In genomic region chr16:3348547-3349167, GRCh38 we compare ENCODE assay signal across 25 cellular contexts. TPM values are rescaled to one million over a fixed set of nuclear protein-coding genes. Genes with fewer than 3 reads are reported as not detected.
DNase-seq lines count a peak whose midpoint lies in the region; ATAC-seq, FAIRE-seq and TF ChIP-seq lines count a peak whose summit lies in the region.
"Had no signal": no experiment of that assay in that cellular context is flagged by ENCODE, and none has a peak within 500 bp of the region (broad histone marks: within the 10 kb centered on the region; RNA-seq: fewer than 3 reads in every experiment).

No MANE protein-coding gene starts in this region.

- intact Hi-C loops in GM12878 (cut with micrococcal nuclease; ENCODE audit: unreplicated experiment), result no loop called here
- intact Hi-C loops in breast epithelium (cut with DNase I; ENCODE audit: low total_unique reads), result no loop called here

- no peak for TF ChIP-seq EP300 in GM12878 (IDR thresholded peaks at IDR 0.05; ENCODE audit: borderline replicate concordance in 1 of 2, control insufficient read depth in 1 of 2, low read depth in 2 of 2, low read length in 2 of 2)

- TF ChIP-seq POLR2A in GM12878 (IDR thresholded peaks at IDR 0.05; ENCODE audit: low read depth, low read length), result no peak
- no peak for TF ChIP-seq POLR2A in breast epithelium (IDR thresholded peaks at IDR 0.05)

- TF ChIP-seq RAD21 in GM12878 (IDR thresholded peaks at IDR 0.05; ENCODE audit: insufficient read depth, low read depth, low read length), result no peak

- SMC1A ChIA-PET in GM12878 (lab: Charles Lee; ENCODE audit: uncharacterized antibody, unreplicated experiment), result no interaction called here

- in situ Hi-C loops in GM12878 (cut with MboI), result no loop called here

- DNase-seq in GM10248 (ENCODE audit: extremely low spot score) (peak; percentile 18), NCI-H2107 (lab: John Stamatoyannopoulos, UW) (peak; percentile 38), GM12878 (ENCODE audit: low read depth, low spot score) (peak; percentile 24), DMS79 treated with DMSO at 0.1 percent for 48 hours (lab: John Stamatoyannopoulos, UW) (no peak), breast epithelium (ENCODE audit: low spot score in 2 of 2) (no peak)
- DNase-seq: activated CD8-positive, alpha-beta memory T cell treated with anti-CD3 and anti-CD28 coated beads for 24 hours; activated naive CD4-positive, alpha-beta T cell treated with anti-CD3 and anti-CD28 coated beads, Interleukin-2, amount 10 ng/mL, durations not matched to agents 7 days and 5 days; activated T-cell treated with anti-CD3 and anti-CD28 coated beads, Interleukin-2, amount 50 U/mL, for 4 hours; CD8-positive, alpha-beta T cell; effector memory CD4-positive, alpha-beta T cell; gastrocnemius medialis; H9; Kasumi-1; NCI-H1092; posterior cingulate gyrus; stimulated activated naive CD4-positive, alpha-beta T cell treated with Interleukin-2 at 50 U/mL for 16 hours; tibial artery had no signal

- POLR2A ChIA-PET in GM10248 (lab: Yijun Ruan, JAX) (no interaction called here), GM12878 (lab: Charles Lee) (no interaction called here)

- whole genome bisulfite sequencing in GM12878 (ENCODE audit: insufficient coverage, insufficient replicate concordance, low lambda C conversion rate, missing lambda C conversion rate), result 6% methylated on average over 4 of the region's 4 CpGs

- no peak for FAIRE-seq in GM12878 (lab: Jason Lieb, UNC)

- RAD21 ChIA-PET in GM12878 (lab: Charles Lee; ENCODE audit: unreplicated experiment), result no interaction called here

- CTCF ChIA-PET in GM10248 (lab: Yijun Ruan, JAX), result no interaction called here
- CTCF ChIA-PET in GM12878 (lab: Yijun Ruan, JAX), result no interaction called here

- H3K79me2 ChIP-seq in GM12878 (ENCODE audit: control insufficient read depth, insufficient read depth, low read length), result no peaks in the 10 kb centered on the region

- no peak overlapping the region for H3K27ac ChIP-seq in BLaER1
- H3K27ac ChIP-seq in GM12878 (ENCODE audit: control insufficient read depth, insufficient read depth), result no peak overlapping the region
- no peak overlapping the region for H3K27ac ChIP-seq in breast epithelium
- H3K27ac ChIP-seq: esophagus muscularis mucosa, gastrocnemius medialis, skin epidermis, tibial artery had no signal

- BruUV-seq in GM12878 (replicated peaks; lab: Mats Ljungman, UMichigan), result no TSS peak

- no peaks in the 10 kb centered on the region for H4K20me1 ChIP-seq in BLaER1
- no peaks in the 10 kb centered on the region for H4K20me1 ChIP-seq in GM12878 (ENCODE audit: control insufficient read depth, insufficient read depth)

- peak overlapping the region; percentile 19; the same call in 1 of the 2 replicates for H3K4me2 ChIP-seq in BLaER1
- no peak overlapping the region for H3K4me2 ChIP-seq in GM12878 (ENCODE audit: control insufficient read depth, insufficient read depth)

- no peaks in the 10 kb centered on the region for H3K27me3 ChIP-seq in BLaER1
- H3K27me3 ChIP-seq in GM12878 (replicated peaks in 1 of 2; ENCODE audit: control insufficient read depth in 2 of 2, insufficient read depth in 2 of 2, low read length in 1 of 2), result no peaks in the 10 kb centered on the region
- H3K27me3 ChIP-seq in breast epithelium, result no peaks in the 10 kb centered on the region
- H3K27me3 ChIP-seq: esophagus muscularis mucosa, gastrocnemius medialis, tibial artery had no signal

- H3K4me3 ChIP-seq in BLaER1 (no peak overlapping the region), GM12878 (no peak overlapping the region), breast epithelium (no peak overlapping the region)
- H3K4me3 ChIP-seq: esophagus muscularis mucosa, gastrocnemius medialis, skin epidermis, tibial artery had no signal

- H2AFZ ChIP-seq in GM12878 (ENCODE audit: control insufficient read depth, low read depth, low read length), result no peak overlapping the region; the same call in 1 of the 2 replicates

- H3K9ac ChIP-seq in BLaER1 (0 out of 2 replicates have a peak overlapping the region, but pooled peaks have one; percentile 20), GM12878 (ENCODE audit: control insufficient read depth, insufficient read depth, low read length) (no peak overlapping the region)

- TF ChIP-seq CTCF in GM10248 (IDR thresholded peaks at IDR 0.05; ENCODE audit: control extremely low read depth, extremely low read depth, low read depth, missing control alignments), result no peak
- no peak for TF ChIP-seq CTCF in GM12878 (IDR thresholded peaks at IDR 0.05 in 2 of 3, conservative IDR thresholded peaks at IDR 0.05 in 1 of 3; ENCODE audit: control insufficient read depth in 2 of 3, extremely low read depth in 1 of 3, insufficient read depth in 1 of 3, low read depth in 3 of 3, low read length in 3 of 3)
- no peak for TF ChIP-seq CTCF in breast epithelium (IDR thresholded peaks at IDR 0.05)

- H3K9me3 ChIP-seq in BLaER1 (peaks cover 38% of the 10 kb centered on the region), GM12878 (replicated peaks; ENCODE audit: control insufficient read depth, insufficient read depth, low read length) (no peaks in the 10 kb centered on the region), breast epithelium (peaks cover 0 to 7% of the 10 kb centered on the region in 2 donors)
- H3K9me3 ChIP-seq: esophagus muscularis mucosa, gastrocnemius medialis, tibial artery had no signal

- ATAC-seq in GM12878 (peak; percentile 77), GM19324 (IDR thresholded peaks at IDR 0.05; ENCODE audit: low FRiP score, unreplicated experiment) (no peak), GM21381 (IDR thresholded peaks at IDR 0.05; ENCODE audit: unreplicated experiment) (no peak)
- ATAC-seq: activated T-cell treated with anti-CD3 and anti-CD28 coated beads, Interleukin-2, amount 50 U/mL, for 4 hours; CD8-positive, alpha-beta T cell; gastrocnemius medialis had no signal

- H3K36me3 ChIP-seq in BLaER1 (no peaks in the 10 kb centered on the region), GM12878 (ENCODE audit: control insufficient read depth in 2 of 2, insufficient read depth in 2 of 2, low read length in 1 of 2) (no peaks in the 10 kb centered on the region), breast epithelium (no peaks in the 10 kb centered on the region)
- H3K36me3 ChIP-seq: esophagus muscularis mucosa, gastrocnemius medialis, tibial artery had no signal

- H3K4me1 ChIP-seq in BLaER1, result peaks cover 12% of the 10 kb centered on the region
- H3K4me1 ChIP-seq in GM12878 (ENCODE audit: control insufficient read depth, insufficient read depth, low read length), result 0 out of 2 replicates have a peak, but pooled peaks cover 3% of the 10 kb centered on the region
- no peaks in the 10 kb centered on the region for H3K4me1 ChIP-seq in breast epithelium
- H3K4me1 ChIP-seq: esophagus muscularis mucosa, gastrocnemius medialis, tibial artery had no signal

RNA-seq across cellular contexts. Expression of gene OR2C1, which starts 7.0 kb away (rescaled TPM):
- 0.37 and 0.56 TPM in 2 replicates for total RNA-seq in GM12878 (2013; cell fraction: nucleolus; rRNA removed)
- not detected in 2 replicates for total RNA-seq in GM12878 (2014; rRNA removed)
- total RNA-seq in GM12878 (2014; rRNA removed; fragmentation: Illumina TruSeq; extraction: Trizol), result not detected in 2 replicates
- 0.21 TPM in 1 of 2 replicates, not detected in the other for total RNA-seq in GM12878 (2021)
- not detected for polyA plus RNA-seq in GM12878 (2011; ENCODE audit: low read depth)
- 0.05 and 0.16 TPM in 2 replicates for polyA plus RNA-seq in GM12878 (2011; rRNA removed)
- 0.16 and 0.22 TPM in 2 replicates for polyA plus RNA-seq in GM12878 (2011; cell fraction: cytosol; rRNA removed)
- polyA plus RNA-seq in GM12878 (2011; cell fraction: nucleus; rRNA removed), result 0.07 and 0.12 TPM in 2 replicates
- 0.07 and 0.11 TPM in 2 replicates for polyA plus RNA-seq in GM12878 (2012)
- 0.06 TPM in 1 of 2 replicates, not detected in the other for polyA plus RNA-seq in GM12878 (2014; fragmentation: Illumina TruSeq; extraction: Trizol)
- polyA plus RNA-seq in GM12878 (2014; fragmentation: Nextera tagmentation; extraction: Ambion mirVana), result under 1 TPM in 1 of 2 experiments, not detected in 1; 0.21 TPM
- not detected in 2 replicates for polyA plus RNA-seq in GM12878 (2014; rRNA removed)
- under 1 TPM in 1 of 2 experiments, not detected in 1; 0.14 TPM for polyA plus RNA-seq in GM12878 (2016; fragmentation: Nextera tagmentation; extraction: Ambion mirVana)
- polyA minus RNA-seq in GM12878 (2011; rRNA and poly(A)+ RNA removed), result 0.15 and 0.73 TPM in 2 replicates
- polyA minus RNA-seq in GM12878 (2011; cell fraction: cytosol; rRNA and poly(A)+ RNA removed), result not detected in 2 replicates
- polyA minus RNA-seq in GM12878 (2011; cell fraction: nucleus; rRNA and poly(A)+ RNA removed), result 0.29 TPM in 1 of 2 replicates, not detected in the other
- under 1 TPM in 1 of 3 donors, not detected in 2; 0.29 TPM for total RNA-seq in breast epithelium
- total RNA-seq: activated T-cell treated with anti-CD3 and anti-CD28 coated beads, Interleukin-2, amount 50 U/mL, for 4 hours; CD8-positive, alpha-beta T cell; esophagus muscularis mucosa; gastrocnemius medialis; H9; SK-MEL-5; T-helper 2 cell treated with Interferon-gamma antibody and Interleukin-4, amounts not matched to agents 100 ng/mL and 5 ng/mL, for 36 hours had no signal
- polyA plus RNA-seq: neural cell had no signal

RNA-seq across cellular contexts. Expression of gene ZNF75A, which starts 43.4 kb away (rescaled TPM):
- total RNA-seq in GM12878 (2013; cell fraction: nucleolus; rRNA removed), result 73.5 and 82.1 TPM in 2 replicates
- total RNA-seq in GM12878 (2014; rRNA removed) (14.0 and 17.7 TPM in 2 replicates), GM12878 (2014; rRNA removed; fragmentation: Illumina TruSeq; extraction: Trizol) (21.2 and 21.7 TPM in 2 replicates), GM12878 (2021) (13.7 and 15.7 TPM in 2 replicates), breast epithelium (10 to 100 TPM; 19.4 to 58.2 (median 37.0) TPM)
- polyA plus RNA-seq in GM12878 (2011; ENCODE audit: low read depth), result 11.5 TPM
- polyA plus RNA-seq in GM12878 (2011; rRNA removed) (14.3 and 19.3 TPM in 2 replicates), GM12878 (2014; fragmentation: Illumina TruSeq; extraction: Trizol) (20.1 and 27.9 TPM in 2 replicates), GM12878 (2014; fragmentation: Nextera tagmentation; extraction: Ambion mirVana) (1 to 10 TPM; 7.4 to 8.7 TPM), GM12878 (2014; rRNA removed) (15.8 and 19.1 TPM in 2 replicates), GM12878 (2016; fragmentation: Nextera tagmentation; extraction: Ambion mirVana) (10 to 100 TPM; 16.5 to 18.7 TPM)
- 5.9 and 6.9 TPM in 2 replicates for polyA plus RNA-seq in GM12878 (2011; cell fraction: cytosol; rRNA removed)
- polyA plus RNA-seq in GM12878 (2011; cell fraction: nucleus; rRNA removed), result 11.8 and 15.3 TPM in 2 replicates
- 11.4 and 17.2 TPM in 2 replicates for polyA plus RNA-seq in GM12878 (2012)
- polyA minus RNA-seq in GM12878 (2011; rRNA and poly(A)+ RNA removed), result 11.3 and 11.6 TPM in 2 replicates
- 4.2 and 5.3 TPM in 2 replicates for polyA minus RNA-seq in GM12878 (2011; cell fraction: cytosol; rRNA and poly(A)+ RNA removed)
- 9.1 and 15.1 TPM in 2 replicates for polyA minus RNA-seq in GM12878 (2011; cell fraction: nucleus; rRNA and poly(A)+ RNA removed)

RNA-seq across cellular contexts. Expression of gene TIGD7, which starts 43.4 kb away (rescaled TPM):
- 18.7 and 19.3 TPM in 2 replicates for total RNA-seq in GM12878 (2013; cell fraction: nucleolus; rRNA removed)
- 2.5 and 2.8 TPM in 2 replicates for total RNA-seq in GM12878 (2014; rRNA removed)
- total RNA-seq in GM12878 (2014; rRNA removed; fragmentation: Illumina TruSeq; extraction: Trizol), result 2.5 and 3.1 TPM in 2 replicates
- total RNA-seq in GM12878 (2021), result 1.9 and 2.0 TPM in 2 replicates
- polyA plus RNA-seq in GM12878 (2011; ENCODE audit: low read depth), result 0.93 TPM
- 3.8 and 5.3 TPM in 2 replicates for polyA plus RNA-seq in GM12878 (2011; rRNA removed)
- polyA plus RNA-seq in GM12878 (2011; cell fraction: cytosol; rRNA removed), result 1.3 and 1.8 TPM in 2 replicates
- 4.5 and 5.3 TPM in 2 replicates for polyA plus RNA-seq in GM12878 (2011; cell fraction: nucleus; rRNA removed)
- polyA plus RNA-seq in GM12878 (2012), result 1.4 and 2.6 TPM in 2 replicates
- 3.6 and 4.3 TPM in 2 replicates for polyA plus RNA-seq in GM12878 (2014; fragmentation: Illumina TruSeq; extraction: Trizol)
- polyA plus RNA-seq in GM12878 (2014; fragmentation: Nextera tagmentation; extraction: Ambion mirVana), result under 1 TPM; 0.37 to 0.77 TPM
- polyA plus RNA-seq in GM12878 (2014; rRNA removed), result 2.0 and 3.0 TPM in 2 replicates
- polyA plus RNA-seq in GM12878 (2016; fragmentation: Nextera tagmentation; extraction: Ambion mirVana), result 1 to 10 TPM; 3.0 to 3.4 TPM
- polyA minus RNA-seq in GM12878 (2011; rRNA and poly(A)+ RNA removed), result 5.6 and 7.6 TPM in 2 replicates
- 0.62 and 1.1 TPM in 2 replicates for polyA minus RNA-seq in GM12878 (2011; cell fraction: cytosol; rRNA and poly(A)+ RNA removed)
- polyA minus RNA-seq in GM12878 (2011; cell fraction: nucleus; rRNA and poly(A)+ RNA removed), result 4.5 and 6.7 TPM in 2 replicates
- total RNA-seq in breast epithelium, result 10 to 100 TPM in 1 of 3 donors, 1 to 10 TPM in 2; 5.2 to 11.4 (median 7.0) TPM

RNA-seq across cellular contexts. Expression of gene ZSCAN32, which starts 52.1 kb away (rescaled TPM):
- total RNA-seq in GM12878 (2013; cell fraction: nucleolus; rRNA removed), result 26.3 and 28.1 TPM in 2 replicates
- 18.0 and 18.1 TPM in 2 replicates for total RNA-seq in GM12878 (2014; rRNA removed)
- total RNA-seq in GM12878 (2014; rRNA removed; fragmentation: Illumina TruSeq; extraction: Trizol), result 14.6 and 15.8 TPM in 2 replicates
- total RNA-seq in GM12878 (2021), result 13.8 and 15.6 TPM in 2 replicates
- 10.7 TPM for polyA plus RNA-seq in GM12878 (2011; ENCODE audit: low read depth)
- 23.8 and 25.0 TPM in 2 replicates for polyA plus RNA-seq in GM12878 (2011; rRNA removed)
- polyA plus RNA-seq in GM12878 (2011; cell fraction: cytosol; rRNA removed), result 20.7 and 21.0 TPM in 2 replicates
- polyA plus RNA-seq in GM12878 (2011; cell fraction: nucleus; rRNA removed), result 21.0 and 27.8 TPM in 2 replicates
- 10.3 and 12.0 TPM in 2 replicates for polyA plus RNA-seq in GM12878 (2012)
- 20.9 and 22.8 TPM in 2 replicates for polyA plus RNA-seq in GM12878 (2014; fragmentation: Illumina TruSeq; extraction: Trizol)
- 10 to 100 TPM; 12.8 to 15.2 TPM for polyA plus RNA-seq in GM12878 (2014; fragmentation: Nextera tagmentation; extraction: Ambion mirVana)
- 16.2 and 17.4 TPM in 2 replicates for polyA plus RNA-seq in GM12878 (2014; rRNA removed)
- polyA plus RNA-seq in GM12878 (2016; fragmentation: Nextera tagmentation; extraction: Ambion mirVana), result 1 to 10 TPM; 9.6 to 9.9 TPM
- 18.5 and 20.8 TPM in 2 replicates for polyA minus RNA-seq in GM12878 (2011; rRNA and poly(A)+ RNA removed)
- polyA minus RNA-seq in GM12878 (2011; cell fraction: cytosol; rRNA and poly(A)+ RNA removed), result 4.8 and 6.2 TPM in 2 replicates
- 6.9 and 8.1 TPM in 2 replicates for polyA minus RNA-seq in GM12878 (2011; cell fraction: nucleus; rRNA and poly(A)+ RNA removed)
- 10 to 100 TPM; 10.9 to 17.7 (median 12.8) TPM for total RNA-seq in breast epithelium

RNA-seq across cellular contexts. Expression of gene ZNF174, which starts 52.4 kb away (rescaled TPM):
- 16.0 and 18.9 TPM in 2 replicates for total RNA-seq in GM12878 (2013; cell fraction: nucleolus; rRNA removed)
- total RNA-seq in GM12878 (2014; rRNA removed) (11.0 and 12.5 TPM in 2 replicates), GM12878 (2014; rRNA removed; fragmentation: Illumina TruSeq; extraction: Trizol) (7.6 and 8.2 TPM in 2 replicates), GM12878 (2021) (9.5 and 10.1 TPM in 2 replicates), breast epithelium (10 to 100 TPM in 2 of 3 donors, 1 to 10 TPM in 1; 9.3 to 17.7 (median 12.8) TPM)
- 4.4 TPM for polyA plus RNA-seq in GM12878 (2011; ENCODE audit: low read depth)
- polyA plus RNA-seq in GM12878 (2011; rRNA removed) (14.1 and 14.3 TPM in 2 replicates), GM12878 (2014; fragmentation: Illumina TruSeq; extraction: Trizol) (11.9 and 13.2 TPM in 2 replicates), GM12878 (2014; fragmentation: Nextera tagmentation; extraction: Ambion mirVana) (1 to 10 TPM; 3.0 to 4.7 TPM), GM12878 (2014; rRNA removed) (9.8 and 10.7 TPM in 2 replicates), GM12878 (2016; fragmentation: Nextera tagmentation; extraction: Ambion mirVana) (10 to 100 TPM in 1 of 2 experiments, 1 to 10 TPM in 1; 8.6 to 10.0 TPM)
- 13.0 and 14.3 TPM in 2 replicates for polyA plus RNA-seq in GM12878 (2011; cell fraction: cytosol; rRNA removed)
- polyA plus RNA-seq in GM12878 (2011; cell fraction: nucleus; rRNA removed), result 17.1 and 17.3 TPM in 2 replicates
- polyA plus RNA-seq in GM12878 (2012), result 5.7 and 7.6 TPM in 2 replicates
- polyA minus RNA-seq in GM12878 (2011; rRNA and poly(A)+ RNA removed), result 6.4 and 10.5 TPM in 2 replicates
- 3.2 and 4.1 TPM in 2 replicates for polyA minus RNA-seq in GM12878 (2011; cell fraction: cytosol; rRNA and poly(A)+ RNA removed)
- 7.4 and 13.8 TPM in 2 replicates for polyA minus RNA-seq in GM12878 (2011; cell fraction: nucleus; rRNA and poly(A)+ RNA removed)

Comparison
In these comparisons a context has a peak if more than half of its experiments do, and no peak if none do; other contexts are left out.
1. DNase-seq: peak in GM10248 (single experiment), NCI-H2107 (single experiment) and GM12878 (single experiment); none in DMS79 treated with DMSO at 0.1 percent for 48 hours (single experiment) and breast epithelium (0 of 2).